20 cellular contexts compared by ENCODE assay signal in genomic region chr11:130476922-130477491, GRCh38. TPM values are rescaled to one million over a fixed set of nuclear protein-coding genes. Genes with fewer than 3 reads are reported as not detected.
DNase-seq lines count a peak whose midpoint lies in the region; ATAC-seq and TF ChIP-seq lines count a peak whose summit lies in the region.
"Had no signal": no experiment of that assay in that cellular context is flagged by ENCODE, and none has a peak within 500 bp of the region (broad histone marks: within the 10 kb centered on the region; RNA-seq: fewer than 3 reads in every experiment).

No MANE protein-coding gene starts in this region.

- ATAC-seq in lower lobe of right lung: no peak
- ATAC-seq in left colon: no peak
- ATAC-seq in GM21717 (IDR thresholded peaks at IDR 0.05; ENCODE audit: unreplicated experiment): no peak

- intact Hi-C loops in lower lobe of right lung (cut with DNase I) (no loop called here), left colon (cut with DNase I, micrococcal nuclease) (no loop called here)

- H3K27ac Mint-ChIP-seq in HFFc6: no peak overlapping the region; the same call in 1 of the 2 replicates
- H3K27ac Mint-ChIP-seq: H9 had no signal

- H3K27me3 ChIP-seq in lower lobe of right lung (ENCODE audit: low read depth): no peaks in the 10 kb centered on the region

- no peak for TF ChIP-seq CTCF in HFFc6 (IDR thresholded peaks at IDR 0.05)
- no peak for TF ChIP-seq CTCF in lower lobe of right lung (IDR thresholded peaks at IDR 0.05)

- H3K4me1 Mint-ChIP-seq in HFFc6 (ENCODE audit: low read depth): 0 out of 2 replicates have a peak, but pooled peaks cover 6% of the 10 kb centered on the region
- H3K4me1 Mint-ChIP-seq: CD4-positive, CD25-positive, alpha-beta regulatory T cell; central memory CD8-positive, alpha-beta T cell had no signal

- peak overlapping the region; percentile 22 for H3K4me3 Mint-ChIP-seq in HFFc6
- H3K4me3 Mint-ChIP-seq: CD4-positive, CD25-positive, alpha-beta regulatory T cell; central memory CD8-positive, alpha-beta T cell; H9 had no signal

- peaks cover 1% of the 10 kb centered on the region; the same call in 1 of the 2 replicates for H3K27me3 Mint-ChIP-seq in HFFc6 (ENCODE audit: insufficient read depth)

- H3K4me3 ChIP-seq in lower lobe of right lung: no peak overlapping the region
- H3K4me3 ChIP-seq: prostate gland had no signal

- no peaks in the 10 kb centered on the region for H3K9me3 ChIP-seq in lower lobe of right lung
- H3K9me3 ChIP-seq: prostate gland had no signal

- H3K4me1 ChIP-seq in lower lobe of right lung: peaks cover 37% of the 10 kb centered on the region
- H3K4me1 ChIP-seq: prostate gland had no signal

- peaks cover 4% of the 10 kb centered on the region; the same call in 1 of the 2 replicates for H3K36me3 Mint-ChIP-seq in HFFc6 (ENCODE audit: low read depth)
- H3K36me3 Mint-ChIP-seq: CD4-positive, CD25-positive, alpha-beta regulatory T cell had no signal

- DNase-seq in HFFc6 (no peak), ecto neural progenitor cell (ENCODE audit: low spot score) (peak; percentile 22), lower lobe of right lung (no peak), superior temporal gyrus (ENCODE audit: extremely low spot score) (peak; percentile 18), midbrain (lab: John Stamatoyannopoulos, UW) (no peak), left colon (no peak), NCI-H2196 treated with DMSO at 0.1 percent for 48 hours (lab: John Stamatoyannopoulos, UW; ENCODE audit: unreplicated experiment) (no peak)
- DNase-seq: activated naive CD4-positive, alpha-beta T cell treated with Interleukin-2 at 50 U/mL for 16 hours; CD4-positive, CD25-positive, alpha-beta regulatory T cell; GF-D8; H9; Karpas-422; NCI-H187 treated with DMSO at 0.1 percent for 48 hours; NCI-H748 treated with DMSO at 0.1 percent for 48 hours; SIG-M5; stimulated activated CD4-positive, alpha-beta T cell treated with anti-CD3 and anti-CD28 coated beads, Interleukin-2, amount 100 ng/mL, for 48 hours had no signal

- H3K27ac ChIP-seq in lower lobe of right lung: peak overlapping the region; percentile 69

- H3K9me3 Mint-ChIP-seq in HFFc6: no peaks in the 10 kb centered on the region
- H3K9me3 Mint-ChIP-seq: CD4-positive, CD25-positive, alpha-beta regulatory T cell; central memory CD8-positive, alpha-beta T cell; H9 had no signal

- H3K36me3 ChIP-seq in lower lobe of right lung: peaks cover 22% of the 10 kb centered on the region
- H3K36me3 ChIP-seq: prostate gland had no signal

RNA-seq across cellular contexts. Expression of gene ADAMTS15, which starts 28.6 kb away (rescaled TPM):
- total RNA-seq in HFFc6 (2021; fragmentation: NEBNext Ultra II Directional; extraction: Animal tissue kit (Norgen Biotek cat#: 25700)): 1 to 10 TPM in 2 of 6 experiments, under 1 TPM in 4; 0.21 to 1.1 (median 0.94) TPM
- 8.4 TPM for total RNA-seq in lower lobe of right lung
- total RNA-seq in left colon: 1 to 10 TPM; 3.6 to 4.4 TPM
- total RNA-seq: CD4-positive, CD25-positive, alpha-beta regulatory T cell had no signal

RNA-seq across cellular contexts. Expression of gene ADAMTS8, which starts 48.6 kb away (rescaled TPM):
- total RNA-seq in HFFc6 (2021; fragmentation: NEBNext Ultra II Directional; extraction: Animal tissue kit (Norgen Biotek cat#: 25700)): not detected
- total RNA-seq in lower lobe of right lung: 23.0 TPM
- total RNA-seq in left colon: 1 to 10 TPM in 1 of 2 donors, under 1 TPM in 1; 0.40 to 3.4 TPM
- total RNA-seq: CD4-positive, CD25-positive, alpha-beta regulatory T cell; epithelial cell of proximal tubule had no signal

Comparison
In these comparisons a context has a peak if more than half of its experiments do, and no peak if none do; other contexts are left out.
1. DNase-seq: peak in ecto neural progenitor cell (single experiment) and superior temporal gyrus (single experiment); none in HFFc6 (single experiment), lower lobe of right lung (single experiment), midbrain (single experiment), left colon (0 of 2) and NCI-H2196 treated with DMSO at 0.1 percent for 48 hours (single experiment).